Comparison of ENCODE assay signal across 23 cellular contexts in the genomic region with DNA sequence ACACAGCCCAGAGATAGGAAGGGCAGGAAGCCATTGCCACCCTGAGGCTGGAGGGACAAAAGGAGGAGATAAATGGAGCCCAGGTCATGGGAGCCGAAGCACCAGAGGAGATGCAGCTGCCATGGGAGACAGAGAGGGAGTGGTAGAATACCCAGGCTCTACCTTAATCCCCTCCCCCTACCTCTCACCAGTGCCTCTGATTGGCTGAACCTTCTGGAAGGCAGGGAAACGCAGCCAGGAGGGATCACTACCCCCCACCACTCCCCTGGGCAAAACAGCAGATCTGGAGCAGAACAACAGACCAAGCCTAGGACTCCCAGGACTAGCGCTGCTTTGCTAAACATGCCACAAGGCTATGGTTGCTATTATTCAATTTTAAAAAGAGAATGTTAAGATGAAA.
A peak's percentile ranks its signal among the peaks of the same experiment; 100 is the strongest.
DNase-seq lines count a peak whose midpoint lies in the region; ATAC-seq and TF ChIP-seq lines count a peak whose summit lies in the region.
"Had no signal": no experiment of that assay in that cellular context is flagged by ENCODE, and none has a peak within 500 bp of the region (broad histone marks: within the 10 kb centered on the region; RNA-seq: fewer than 3 reads in every experiment).

No MANE protein-coding gene starts in this region.

- no peaks in the 10 kb centered on the region for H3K27me3 Mint-ChIP-seq in activated naive CD4-positive, alpha-beta T cell treated with anti-CD3 and anti-CD28 coated beads, Interleukin-2, amount 50 U/mL, for 24 hours
- no peaks in the 10 kb centered on the region for H3K27me3 Mint-ChIP-seq in endodermal cell (ENCODE audit: insufficient read depth)
- H3K27me3 Mint-ChIP-seq: natural killer cell treated with Interleukin-12 subunit alpha and Interleukin-12 subunit beta and Interleukin-15 and Interleukin-18, amount 100 ng/mL, for 72 hours; type B pancreatic cell had no signal

- H3K27ac ChIP-seq in endodermal cell (ENCODE audit: low read depth, low read length) (no peak overlapping the region), foreskin keratinocyte (no peak overlapping the region)
- H3K27ac ChIP-seq: coronary artery, HL-60, parathyroid adenoma, right lobe of liver had no signal

- TF ChIP-seq CTCF in endodermal cell (conservative IDR thresholded peaks at IDR 0.05) (no peak), GM20000 (IDR thresholded peaks at IDR 0.05; ENCODE audit: extremely low read depth, missing control alignments) (no peak), foreskin keratinocyte (conservative IDR thresholded peaks at IDR 0.05) (no peak)

- H3K9me3 ChIP-seq in endodermal cell (ENCODE audit: control insufficient read depth, low read length): no peaks in the 10 kb centered on the region
- H3K9me3 ChIP-seq: right lobe of liver had no signal

- peaks cover 36% of the 10 kb centered on the region for H3K36me3 Mint-ChIP-seq in activated naive CD4-positive, alpha-beta T cell treated with anti-CD3 and anti-CD28 coated beads, Interleukin-2, amount 50 U/mL, for 24 hours
- peaks cover 33% of the 10 kb centered on the region for H3K36me3 Mint-ChIP-seq in endodermal cell (ENCODE audit: low read depth)

- H3K27me3 ChIP-seq in endodermal cell (ENCODE audit: control insufficient read depth, insufficient read depth, low read length, poor library complexity, severe bottlenecking) (no peaks in the 10 kb centered on the region), foreskin keratinocyte (no peaks in the 10 kb centered on the region)
- H3K27me3 ChIP-seq: right lobe of liver had no signal

- peaks cover 47% of the 10 kb centered on the region for H3K36me3 ChIP-seq in endodermal cell (ENCODE audit: control insufficient read depth, insufficient read depth, low read length)
- H3K36me3 ChIP-seq: right lobe of liver had no signal

- no peak overlapping the region for H3K4me3 Mint-ChIP-seq in activated naive CD4-positive, alpha-beta T cell treated with anti-CD3 and anti-CD28 coated beads, Interleukin-2, amount 50 U/mL, for 24 hours
- H3K4me3 Mint-ChIP-seq in endodermal cell: no peak overlapping the region
- H3K4me3 Mint-ChIP-seq: natural killer cell treated with Interleukin-12 subunit alpha and Interleukin-12 subunit beta and Interleukin-15 and Interleukin-18, amount 100 ng/mL, for 72 hours; type B pancreatic cell had no signal

- 85% methylated on average over 3 of the region's 3 CpGs; no CpG with 5 or more reads in 1 of the 2 experiments for WGBS in endodermal cell (ENCODE audit: insufficient coverage in 1 of 2, insufficient read length in 1 of 2), 2 experiments

- no peak overlapping the region for H3K9ac ChIP-seq in endodermal cell (ENCODE audit: extremely low read depth, low read length, poor library complexity, severe bottlenecking)
- H3K9ac ChIP-seq: parathyroid adenoma had no signal

- H3K4me1 ChIP-seq in endodermal cell (ENCODE audit: control insufficient read depth, insufficient read depth, low read length): no peaks in the 10 kb centered on the region
- no peaks in the 10 kb centered on the region for H3K4me1 ChIP-seq in foreskin keratinocyte
- H3K4me1 ChIP-seq: parathyroid adenoma, right lobe of liver had no signal

- peak overlapping the region; percentile 77 for H3K27ac Mint-ChIP-seq in activated naive CD4-positive, alpha-beta T cell treated with anti-CD3 and anti-CD28 coated beads, Interleukin-2, amount 50 U/mL, for 24 hours
- no peak overlapping the region for H3K27ac Mint-ChIP-seq in endodermal cell
- H3K27ac Mint-ChIP-seq: natural killer cell treated with Interleukin-12 subunit alpha and Interleukin-12 subunit beta and Interleukin-15 and Interleukin-18, amount 100 ng/mL, for 72 hours; type B pancreatic cell had no signal

- no peak for DNase-seq in activated naive CD4-positive, alpha-beta T cell (lab: John Stamatoyannopoulos, UW)
- DNase-seq in NCI-H82 (lab: John Stamatoyannopoulos, UW) (peak; percentile 69), endodermal cell (peak; percentile 74), GM20000 (ENCODE audit: low spot score) (no peak), NCI-H1436 (lab: John Stamatoyannopoulos, UW) (no peak), HuH-7.5 (ENCODE audit: low spot score) (no peak), foreskin keratinocyte (no peak)
- DNase-seq: activated CD4-positive, alpha-beta T cell treated with anti-CD3 and anti-CD28 coated beads, Interleukin-2, amount 50 U/mL, for 48 hours; activated CD8-positive, alpha-beta memory T cell treated with anti-CD3 and anti-CD28 coated beads, Interleukin-2, amount 50 U/mL, for 48 hours; activated gamma-delta T cell treated with Interleukin-2 at 50 U/mL for 16 hours; amniotic stem cell; C1 segment of cervical spinal cord; Calu3; EL; left colon; NCI-H1105 treated with DMSO at 0.1 percent for 48 hours; right lobe of liver had no signal

- no peak for ATAC-seq in foreskin keratinocyte
- ATAC-seq: left colon; natural killer cell treated with Interleukin-12 subunit alpha and Interleukin-12 subunit beta and Interleukin-15 and Interleukin-18, amount 100 ng/mL, for 72 hours; right lobe of liver had no signal

- H3K9me3 Mint-ChIP-seq in activated naive CD4-positive, alpha-beta T cell treated with anti-CD3 and anti-CD28 coated beads, Interleukin-2, amount 50 U/mL, for 24 hours: no peaks in the 10 kb centered on the region
- H3K9me3 Mint-ChIP-seq in endodermal cell: no peaks in the 10 kb centered on the region
- H3K9me3 Mint-ChIP-seq: natural killer cell treated with Interleukin-12 subunit alpha and Interleukin-12 subunit beta and Interleukin-15 and Interleukin-18, amount 100 ng/mL, for 72 hours; type B pancreatic cell had no signal

- no peak overlapping the region for H3K4me3 ChIP-seq in endodermal cell (ENCODE audit: low read length)
- H3K4me3 ChIP-seq: coronary artery, right lobe of liver had no signal

- peaks cover 15% of the 10 kb centered on the region for H3K4me1 Mint-ChIP-seq in activated naive CD4-positive, alpha-beta T cell treated with anti-CD3 and anti-CD28 coated beads, Interleukin-2, amount 50 U/mL, for 24 hours
- peaks cover 22% of the 10 kb centered on the region for H3K4me1 Mint-ChIP-seq in endodermal cell

Comparison
In these comparisons a context has a peak if more than half of its experiments do, and no peak if none do; other contexts are left out.
1. DNase-seq: peak in NCI-H82 (single experiment) and endodermal cell (single experiment); none in activated naive CD4-positive, alpha-beta T cell (0 of 4), GM20000 (single experiment), NCI-H1436 (single experiment), HuH-7.5 (single experiment) and foreskin keratinocyte (0 of 2).